19 cellular contexts compared by ENCODE assay signal in genomic region chr14:64253672-64254071, GRCh38. TPM values are rescaled to one million over a fixed set of nuclear protein-coding genes. Genes with fewer than 3 reads are reported as not detected.
A peak's percentile ranks its signal among the peaks of the same experiment; 100 is the strongest.
DNase-seq lines count a peak whose midpoint lies in the region; ATAC-seq and TF ChIP-seq lines count a peak whose summit lies in the region.
"Had no signal": no experiment of that assay in that cellular context is flagged by ENCODE, and none has a peak within 500 bp of the region (broad histone marks: within the 10 kb centered on the region; RNA-seq: fewer than 3 reads in every experiment).

No MANE protein-coding gene starts in this region.

- H3K4me2 ChIP-seq in IMR-90 (ENCODE audit: low read depth, low read length), result peak overlapping the region; percentile 77; the same call in 1 of the 2 replicates
- H3K4me2 ChIP-seq: GM23338 had no signal

- TF ChIP-seq POLR2A in IMR-90 (IDR thresholded peaks at IDR 0.05; ENCODE audit: low read depth, low read length), result no peak

- H2AFZ ChIP-seq in IMR-90 (replicated peaks; ENCODE audit: low read length, poor library complexity), result no peak overlapping the region
- H2AFZ ChIP-seq: GM23338 had no signal

- H3K4me3 ChIP-seq in IMR-90 (ENCODE audit: insufficient read depth, low read depth, low read length) (no peak overlapping the region), astrocyte of the spinal cord (ENCODE audit: low read depth, low read length) (no peak overlapping the region)
- H3K4me3 ChIP-seq: body of pancreas, GM12878, GM23338, left lung, ovary, tibial nerve had no signal

- no peaks in the 10 kb centered on the region for H4K20me1 ChIP-seq in IMR-90 (ENCODE audit: insufficient read depth, low read length)

- H3K9me3 ChIP-seq in IMR-90 (ENCODE audit: control insufficient read depth, insufficient read depth, low read length), result no peaks in the 10 kb centered on the region
- H3K9me3 ChIP-seq: body of pancreas, left lung, ovary, tibial nerve had no signal

- no peaks in the 10 kb centered on the region for H3K27me3 ChIP-seq in IMR-90 (ENCODE audit: control insufficient read depth, insufficient read depth, low read length)
- H3K27me3 ChIP-seq: body of pancreas, left lung, ovary, tibial nerve had no signal

- no CpG with 5 or more reads among the region's 3 CpGs for WGBS in IMR-90 (ENCODE audit: extremely low coverage in 2 of 2, insufficient read length in 1 of 2), 2 experiments

- POLR2A ChIA-PET in IMR-90 (lab: Charles Lee; ENCODE audit: unreplicated experiment), result no interaction called here

- H3K9ac ChIP-seq in IMR-90 (ENCODE audit: low read depth, low read length), result no peak overlapping the region

- peak overlapping the region; percentile 23; the same call in 1 of the 2 replicates for H2AK5ac ChIP-seq in IMR-90 (ENCODE audit: low read depth, low read length)

- H3K18ac ChIP-seq in IMR-90 (ENCODE audit: low read depth, low read length), result no peak overlapping the region; the same call in 1 of the 2 replicates

- H3K79me1 ChIP-seq in IMR-90 (ENCODE audit: low read depth in 1 of 2, low read length in 2 of 2), result no peaks in the 10 kb centered on the region

- peak overlapping the region; percentile 57 for H2BK5ac ChIP-seq in IMR-90 (ENCODE audit: low read depth, low read length, poor library complexity, severe bottlenecking)

- H3K9me1 ChIP-seq in IMR-90 (ENCODE audit: insufficient read depth, low read length), result peaks cover 3% of the 10 kb centered on the region; the same call in 1 of the 2 replicates

- peak overlapping the region; percentile 86; the same call in 1 of the 2 replicates for H3K4ac ChIP-seq in IMR-90 (ENCODE audit: low read depth, low read length)

- dilution Hi-C loops in IMR-90 (cut with HindIII; ENCODE audit: low sequenced_read_pairs, unreplicated experiment), result no loop called here

- no peak for TF ChIP-seq CTCF in IMR-90 (conservative IDR thresholded peaks at IDR 0.05; ENCODE audit: low read depth, low read length)
- TF ChIP-seq CTCF in astrocyte of the spinal cord (IDR thresholded peaks at IDR 0.05; ENCODE audit: low read depth, low read length), result no peak
- no peak for TF ChIP-seq CTCF in GM20000 (IDR thresholded peaks at IDR 0.05; ENCODE audit: extremely low read depth, missing control alignments)

- peak overlapping the region; percentile 27; the same call in 1 of the 2 replicates for H3K27ac ChIP-seq in IMR-90 (ENCODE audit: insufficient read depth, low read length)
- H3K27ac ChIP-seq: body of pancreas, left lung, ovary, tibial nerve had no signal

- TF ChIP-seq RAD21 in IMR-90 (IDR thresholded peaks at IDR 0.05; ENCODE audit: low read length), result no peak

- H4K91ac ChIP-seq in IMR-90 (ENCODE audit: insufficient read depth, low read depth, low read length), result peak overlapping the region; percentile 26; the same call in 1 of the 2 replicates

- peak overlapping the region; percentile 79; the same call in 1 of the 2 replicates for H2BK20ac ChIP-seq in IMR-90 (ENCODE audit: low read depth, low read length)

- peak overlapping the region in 1 of 2 experiments; percentile 62; a peak in 2 of 4 replicates for H4K8ac ChIP-seq in IMR-90 (ENCODE audit: low read depth in 2 of 2, low read length in 2 of 2)

- H3K4me1 ChIP-seq in IMR-90 (ENCODE audit: control insufficient read depth, insufficient read depth, low read length), result peaks cover 3% of the 10 kb centered on the region; the same call in 1 of the 2 replicates
- H3K4me1 ChIP-seq: left lung, tibial nerve had no signal

- peak overlapping the region; percentile 57; the same call in 1 of the 2 replicates for H3K56ac ChIP-seq in IMR-90 (ENCODE audit: extremely low read depth, insufficient read depth, low read length)

- no peak overlapping the region for H2AK9ac ChIP-seq in IMR-90 (replicated peaks; ENCODE audit: low read depth, low read length, poor library complexity)

- in situ Hi-C loops in IMR-90 (cut with MboI; ENCODE audit: low sequenced_read_pairs), result no loop called here
- in situ Hi-C loops in astrocyte of the spinal cord (cut with HindIII; ENCODE audit: low sequenced_read_pairs), result no loop called here

- intact Hi-C loops in IMR-90 (cut with micrococcal nuclease), result no loop called here

- BruUV-seq in IMR-90 (replicated peaks; lab: Mats Ljungman, UMichigan), result no TSS peak

- H2BK120ac ChIP-seq in IMR-90 (ENCODE audit: low read depth, low read length), result peak overlapping the region; percentile 74

- no peaks in the 10 kb centered on the region for H3K36me3 ChIP-seq in IMR-90 (ENCODE audit: control insufficient read depth, insufficient read depth, low read length)
- H3K36me3 ChIP-seq: left lung, ovary, tibial nerve had no signal

- no peak overlapping the region for H4K5ac ChIP-seq in IMR-90 (ENCODE audit: low read depth, low read length)

- H3K14ac ChIP-seq in IMR-90 (replicated peaks; ENCODE audit: low read depth, low read length), result no peak overlapping the region

- CTCF ChIA-PET in IMR-90 (lab: Yijun Ruan, JAX), result interaction anchor here (0.5 to 0.8 kb wide), 2 partner anchors 56 to 207 kb away, joined by 3 read pairs; no protein-coding TSS in a partner anchor

- H2BK15ac ChIP-seq in IMR-90 (ENCODE audit: low read depth, low read length), result 0 out of 3 replicates have a peak overlapping the region, but pooled peaks have one; percentile 64

- H3K23ac ChIP-seq in IMR-90 (ENCODE audit: low read depth, low read length), result no peak overlapping the region

- ATAC-seq in IMR-90 (ENCODE audit: low read depth) (peak; percentile 81), HG03135 (IDR thresholded peaks at IDR 0.05; ENCODE audit: unreplicated experiment) (no peak)
- ATAC-seq: body of pancreas, GM12878, GM23338, left lung had no signal

- peak; percentile 54 for DNase-seq in AG08396 (ENCODE audit: low spot score)
- peak; percentile 92 for DNase-seq in IMR-90
- peak; percentile 35 for DNase-seq in astrocyte of the spinal cord (ENCODE audit: low read depth, low spot score)
- DNase-seq in iris pigment epithelial cell (ENCODE audit: low read depth), result peak; percentile 72
- DNase-seq in GM20000 (ENCODE audit: low spot score), result no peak
- no peak for DNase-seq in stimulated activated naive CD4-positive, alpha-beta T cell (lab: John Stamatoyannopoulos, UW)
- DNase-seq in NCI-H1105 treated with DMSO at 0.1 percent for 48 hours (lab: John Stamatoyannopoulos, UW), result no peak
- DNase-seq: activated CD4-positive, alpha-beta T cell treated with anti-CD3 and anti-CD28 coated beads, Interleukin-2, amount 10 ng/mL, durations not matched to agents 24 days and 14 days; activated naive CD4-positive, alpha-beta T cell; body of pancreas; left lung; NCI-H146; NCI-H446; ovary had no signal

TF ChIP-seq in IMR-90, 13 proteins besides CTCF, POLR2A, EP300 and RAD21:
- TF ChIP-seq, protein P1, sequence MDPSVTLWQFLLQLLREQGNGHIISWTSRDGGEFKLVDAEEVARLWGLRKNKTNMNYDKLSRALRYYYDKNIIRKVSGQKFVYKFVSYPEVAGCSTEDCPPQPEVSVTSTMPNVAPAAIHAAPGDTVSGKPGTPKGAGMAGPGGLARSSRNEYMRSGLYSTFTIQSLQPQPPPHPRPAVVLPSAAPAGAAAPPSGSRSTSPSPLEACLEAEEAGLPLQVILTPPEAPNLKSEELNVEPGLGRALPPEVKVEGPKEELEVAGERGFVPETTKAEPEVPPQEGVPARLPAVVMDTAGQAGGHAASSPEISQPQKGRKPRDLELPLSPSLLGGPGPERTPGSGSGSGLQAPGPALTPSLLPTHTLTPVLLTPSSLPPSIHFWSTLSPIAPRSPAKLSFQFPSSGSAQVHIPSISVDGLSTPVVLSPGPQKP (IDR thresholded peaks at IDR 0.05; ENCODE audit: borderline replicate concordance, low read depth, low read length), result no peak
- TF ChIP-seq CHD1 (IDR thresholded peaks at IDR 0.05; ENCODE audit: low read depth, low read length) (no peak), SMC3 (IDR thresholded peaks at IDR 0.05; ENCODE audit: low read depth, low read length) (no peak), MAZ (IDR thresholded peaks at IDR 0.05; ENCODE audit: borderline replicate concordance, low read depth, low read length) (no peak), MAFK (IDR thresholded peaks at IDR 0.05; ENCODE audit: low read depth, low read length) (no peak), FOS (IDR thresholded peaks at IDR 0.05; ENCODE audit: low read depth, low read length) (peak; percentile 40; the same call in 1 of the 2 replicates), RCOR1 (IDR thresholded peaks at IDR 0.05; ENCODE audit: insufficient replicate concordance, low read length) (no peak), MXI1 (IDR thresholded peaks at IDR 0.05; ENCODE audit: borderline replicate concordance, low read depth, low read length) (no peak), BHLHE40 (IDR thresholded peaks at IDR 0.05; ENCODE audit: low read depth, low read length) (peak; percentile 49; the same call in 1 of the 2 replicates), NFE2L2 (IDR thresholded peaks at IDR 0.05; ENCODE audit: low read depth, low read length) (no peak), RFX5 (IDR thresholded peaks at IDR 0.05; ENCODE audit: low read depth, low read length) (no peak), CEBPB (IDR thresholded peaks at IDR 0.05; ENCODE audit: low read depth, low read length) (0 out of 2 replicates have a peak, but pooled peaks have one; percentile 18)

RNA-seq across cellular contexts. Expression of gene ESR2, which starts 40.5 kb away (rescaled TPM):
- under 0.01 TPM in 2 replicates for total RNA-seq in IMR-90 (2012; rRNA removed)
- 0.03 TPM in 1 of 2 replicates, not detected in the other for polyA plus RNA-seq in IMR-90 (2012; rRNA removed)
- 0.01 and 0.04 TPM in 2 replicates for polyA plus RNA-seq in IMR-90 (2012; cell fraction: cytosol; rRNA removed)
- polyA plus RNA-seq in IMR-90 (2012; cell fraction: nucleus; rRNA removed; ENCODE audit: low replicate concordance), result 0.05 and 0.06 TPM in 2 replicates
- total RNA-seq: activated CD4-positive, alpha-beta T cell treated with anti-CD3 and anti-CD28 coated beads, Interleukin-2, amount 10 ng/mL, durations not matched to agents 24 days and 14 days; body of pancreas; fibroblast of villous mesenchyme had no signal

Comparison
In these comparisons a context has a peak if more than half of its experiments do, and no peak if none do; other contexts are left out.
1. DNase-seq: peak in AG08396 (single experiment), IMR-90 (single experiment), astrocyte of the spinal cord (single experiment) and iris pigment epithelial cell (single experiment); none in GM20000 (single experiment), stimulated activated naive CD4-positive, alpha-beta T cell (0 of 6) and NCI-H1105 treated with DMSO at 0.1 percent for 48 hours (single experiment).